22 cellular contexts compared by ENCODE assay signal in genomic region chr6:169046021-169046420, GRCh38.
"Had no signal": no experiment of that assay in that cellular context is flagged by ENCODE, and none has a peak within 500 bp of the region (broad histone marks: within the 10 kb centered on the region; RNA-seq: fewer than 3 reads in every experiment).

No MANE protein-coding gene starts in this region.

- H3K4me1 ChIP-seq: breast epithelium, left ventricle myocardium inferior, prostate gland, right atrium auricular region had no signal

- DNase-seq: activated CD8-positive, alpha-beta memory T cell treated with anti-CD3 and anti-CD28 coated beads for 24 hours; activated CD8-positive, alpha-beta memory T cell treated with anti-CD3 and anti-CD28 coated beads, Interleukin-2, amount 50 U/mL, for 4 hours; activated T-cell treated with anti-CD3 and anti-CD28 coated beads, Interleukin-2, amount 50 U/mL, for 24 hours; cortex of kidney; glutamatergic neuron; hippocampal formation; left ventricle myocardium inferior; naive thymus-derived CD8-positive, alpha-beta T cell; ovary; stimulated activated CD4-positive, alpha-beta T cell treated with anti-CD3 and anti-CD28 coated beads, Interleukin-15, amount 100 ng/mL, for 24 hours; stomach had no signal

- H3K27ac ChIP-seq: epithelial cell of prostate, left ventricle myocardium inferior, prostate gland, right atrium auricular region, stomach had no signal

- H3K4me3 ChIP-seq: adrenal gland, breast epithelium, left ventricle myocardium inferior, ovary, prostate gland, right atrium auricular region, skin epidermis, stomach, vagina had no signal

- H3K27me3 ChIP-seq: adrenal gland, breast epithelium, ovary, right atrium auricular region, stomach, vagina had no signal

- H3K9me3 ChIP-seq: adrenal gland, breast epithelium, left ventricle myocardium inferior, ovary, prostate gland, right atrium auricular region, stomach, vagina had no signal

- ATAC-seq: activated naive CD4-positive, alpha-beta T cell treated with anti-CD3 and anti-CD28 coated beads, Interleukin-2, amount 50 U/mL, for 72 hours; activated T-helper 17 cell treated with anti-CD3 and anti-CD28 coated beads, Interleukin-2, amount 50 U/mL, for 72 hours; naive thymus-derived CD8-positive, alpha-beta T cell; stimulated activated memory B cell treated with anti-CD40 and anti-IgM and Interleukin-4, amounts not matched to agents 10 μg/mL and 1 μg/mL and 100 μg/mL, for 72 hours; WTC11 had no signal

- H3K36me3 ChIP-seq: adrenal gland, breast epithelium, left ventricle myocardium inferior, ovary, prostate gland, right atrium auricular region, stomach, vagina had no signal
